In genomic region chr12:28866715-28867503, GRCh38 we compare ENCODE assay signal across 22 cellular contexts.
A peak's percentile ranks its signal among the peaks of the same experiment; 100 is the strongest.
DNase-seq lines count a peak whose midpoint lies in the region; ATAC-seq, FAIRE-seq and TF ChIP-seq lines count a peak whose summit lies in the region.
"Had no signal": no experiment of that assay in that cellular context is flagged by ENCODE, and none has a peak within 500 bp of the region (broad histone marks: within the 10 kb centered on the region; RNA-seq: fewer than 3 reads in every experiment).

No MANE protein-coding gene starts in this region.

- no peak overlapping the region for H2AK5ac ChIP-seq in H1 (ENCODE audit: low read depth, low read length)

- H3K79me1 ChIP-seq in H1 (ENCODE audit: low read depth, low read length) = no peaks in the 10 kb centered on the region

- H3K27me3 ChIP-seq in H1 (replicated peaks in 1 of 4; ENCODE audit: control insufficient read depth in 3 of 4, extremely low read depth in 1 of 4, insufficient read depth in 3 of 4, low read length in 3 of 4) (peaks cover 0 to 3% (median under 1%) of the 10 kb centered on the region in 4 experiments; a peak in 3 of 7 replicates), smooth muscle cell (ENCODE audit: low read depth) (no peaks in the 10 kb centered on the region), prostate gland (replicated peaks; ENCODE audit: insufficient read depth) (no peaks in the 10 kb centered on the region)

- peaks cover 0 to 4% (median 1%) of the 10 kb centered on the region in 4 experiments; a peak in 3 of 7 replicates for H3K4me1 ChIP-seq in H1 (replicated peaks in 1 of 4; ENCODE audit: control insufficient read depth in 3 of 4, insufficient read depth in 4 of 4, low read length in 3 of 4)
- peaks cover 11% of the 10 kb centered on the region for H3K4me1 ChIP-seq in smooth muscle cell (ENCODE audit: low read depth)
- no peaks in the 10 kb centered on the region for H3K4me1 ChIP-seq in prostate gland (replicated peaks)

- DNase-seq in M059J (ENCODE audit: low read depth) (peak; percentile 29), H1 (ENCODE audit: low read depth in 1 of 2, low spot score in 2 of 2) (no peak), neural crest cell (ENCODE audit: low read depth, low spot score) (no peak), smooth muscle cell (lab: John Stamatoyannopoulos, UW; ENCODE audit: unreplicated experiment) (no peak), prostate gland (ENCODE audit: low spot score) (no peak), NCI-H2081 treated with DMSO at 0.1 percent for 48 hours (lab: John Stamatoyannopoulos, UW) (no peak)
- DNase-seq: CD4-positive, CD25-positive, alpha-beta regulatory T cell; COR-L47; GF-D8; GOT3; KBM-7; MV-4-11; NCI-H1694 treated with DMSO at 0.1 percent for 48 hours; NCI-H2107; NCI-H510A treated with DMSO at 0.1 percent for 48 hours; NCI-H82; OCI-M1; RPMI8226; SIG-M5 had no signal

- H3K4me2 ChIP-seq in H1 (ENCODE audit: insufficient read depth in 1 of 2, low read depth in 2 of 2, low read length in 2 of 2) (no peak overlapping the region), smooth muscle cell (no peak overlapping the region)

- TF ChIP-seq RAD21 in H1 (IDR thresholded peaks at IDR 0.05 in 1 of 2, conservative IDR thresholded peaks at IDR 0.05 in 1 of 2; ENCODE audit: low read depth in 2 of 2, low read length in 2 of 2) = no peak

- no peak overlapping the region; the same call in 1 of the 2 replicates for H2BK12ac ChIP-seq in H1 (ENCODE audit: low read depth, low read length)

- no peak overlapping the region for H3K14ac ChIP-seq in H1 (ENCODE audit: insufficient read length)

- peaks cover 4% of the 10 kb centered on the region for H3K9me3 Mint-ChIP-seq in neural crest cell

- intact Hi-C loops in prostate gland (cut with DNase I) = no loop called here

- H3K36me3 ChIP-seq in H1 (ENCODE audit: control insufficient read depth in 2 of 4, insufficient read depth in 4 of 4, low read length in 3 of 4) = no peaks in the 10 kb centered on the region
- no peaks in the 10 kb centered on the region for H3K36me3 ChIP-seq in smooth muscle cell (ENCODE audit: low read depth)
- no peaks in the 10 kb centered on the region for H3K36me3 ChIP-seq in prostate gland

- peak overlapping the region; percentile 72 for H3K27ac Mint-ChIP-seq in neural crest cell (ENCODE audit: unreplicated experiment)
- H3K27ac Mint-ChIP-seq: B cell; CD4-positive, CD25-positive, alpha-beta regulatory T cell had no signal

- no peak overlapping the region for H3K23ac ChIP-seq in H1 (ENCODE audit: insufficient read length)

- CTCF ChIA-PET in H1 (lab: Charles Lee; ENCODE audit: partially characterized antibody) = interaction anchor here (0.6 to 1.0 kb wide), 4 partner anchors 16 to 1124 kb away, joined by 3 to 5 read pairs (median 4); no protein-coding TSS in a partner anchor

- no peak overlapping the region for H2AFZ ChIP-seq in H1 (ENCODE audit: low read length)
- H2AFZ ChIP-seq in smooth muscle cell (ENCODE audit: low read depth) = no peak overlapping the region

- POLR2A ChIA-PET in H1 (lab: Charles Lee; ENCODE audit: partially characterized antibody) = no interaction called here

- no peak overlapping the region for H3K56ac ChIP-seq in H1 (replicated peaks; ENCODE audit: insufficient read length, low read depth, low read length)

- H3K79me2 ChIP-seq in H1 (ENCODE audit: control insufficient read depth in 1 of 2, insufficient read depth in 2 of 2, low read length in 2 of 2) (no peaks in the 10 kb centered on the region), smooth muscle cell (ENCODE audit: low read depth) (no peaks in the 10 kb centered on the region)

- no peak overlapping the region for H3K4me3 ChIP-seq in H1 (ENCODE audit: extremely low read depth in 1 of 4, insufficient read depth in 2 of 4, low read depth in 3 of 4, low read length in 4 of 4)
- H3K4me3 ChIP-seq in smooth muscle cell = no peak overlapping the region
- no peak overlapping the region for H3K4me3 ChIP-seq in prostate gland

- H3K36me3 Mint-ChIP-seq in neural crest cell (ENCODE audit: low read depth) = no peaks in the 10 kb centered on the region
- H3K36me3 Mint-ChIP-seq: CD4-positive, CD25-positive, alpha-beta regulatory T cell had no signal

- H3K27ac ChIP-seq in H1 (ENCODE audit: low read depth, low read length) = no peak overlapping the region
- H3K27ac ChIP-seq in smooth muscle cell (ENCODE audit: low read depth) = peak overlapping the region; percentile 93
- H3K27ac ChIP-seq in prostate gland = no peak overlapping the region

- H4K20me1 ChIP-seq in H1 (replicated peaks in 1 of 2; ENCODE audit: control insufficient read depth in 1 of 2, insufficient read depth in 2 of 2, low read length in 2 of 2) = no peaks in the 10 kb centered on the region
- H4K20me1 ChIP-seq in smooth muscle cell (ENCODE audit: low read depth) = no peaks in the 10 kb centered on the region

- H3K18ac ChIP-seq in H1 (ENCODE audit: extremely low read depth, low read length) = no peak overlapping the region

- no peak overlapping the region for H4K91ac ChIP-seq in H1 (replicated peaks; ENCODE audit: insufficient read length, low read length)

- H3K4me1 Mint-ChIP-seq in neural crest cell = peaks cover 45% of the 10 kb centered on the region
- H3K4me1 Mint-ChIP-seq: B cell; CD4-positive, CD25-positive, alpha-beta regulatory T cell had no signal

- no peak for ATAC-seq in HG03571 (IDR thresholded peaks at IDR 0.05; ENCODE audit: unreplicated experiment)
- ATAC-seq: SK-N-SH treated with all-trans-retinoic acid at 6 μM for 48 hours had no signal

- H2BK20ac ChIP-seq in H1 (ENCODE audit: low read length) = no peak overlapping the region

- H4K8ac ChIP-seq in H1 (ENCODE audit: extremely low read depth, insufficient read depth, low read length) = no peak overlapping the region

- TF ChIP-seq POLR2A in H1 (IDR thresholded peaks at IDR 0.05; ENCODE audit: control extremely low read depth in 1 of 2, low read depth in 2 of 2, low read length in 2 of 2) (no peak), prostate gland (IDR thresholded peaks at IDR 0.05) (no peak)

- no peaks in the 10 kb centered on the region for H3K23me2 ChIP-seq in H1 (ENCODE audit: low read depth, low read length)

- H3K4me3 Mint-ChIP-seq in neural crest cell = no peak overlapping the region
- H3K4me3 Mint-ChIP-seq: B cell; CD4-positive, CD25-positive, alpha-beta regulatory T cell had no signal

- no peak overlapping the region for H2BK5ac ChIP-seq in H1 (ENCODE audit: low read depth, low read length)

- no peak for TF ChIP-seq EP300 in H1 (IDR thresholded peaks at IDR 0.05; ENCODE audit: borderline replicate concordance in 1 of 2, low read depth in 2 of 2, low read length in 2 of 2)

- peaks cover 22% of the 10 kb centered on the region for H3F3A ChIP-seq in smooth muscle cell (ENCODE audit: low read depth)

- WGBS in H1 (ENCODE audit: extremely low coverage in 1 of 2, insufficient coverage in 1 of 2, insufficient read length in 1 of 2, insufficient replicate concordance in 2 of 2, low coverage in 1 of 2, low lambda C conversion rate in 2 of 2, missing lambda C conversion rate in 1 of 2), 2 experiments = 93% methylated on average over 7 of the region's 7 CpGs; no CpG with 5 or more reads in 1 of the 2 experiments
- WGBS in smooth muscle cell (ENCODE audit: low lambda C conversion rate) = 52% methylated on average over 7 of the region's 7 CpGs
- WGBS in prostate gland = 84% methylated on average over 7 of the region's 7 CpGs

- H3K9ac ChIP-seq in H1 (replicated peaks in 1 of 4; ENCODE audit: extremely low read depth in 1 of 4, low read depth in 3 of 4, low read length in 3 of 4) (no peak overlapping the region), smooth muscle cell (ENCODE audit: low read depth) (no peak overlapping the region)

- no peak overlapping the region for H3K4ac ChIP-seq in H1 (replicated peaks; ENCODE audit: insufficient read length, low read depth, low read length)

- TF ChIP-seq CTCF in H1 (IDR thresholded peaks at IDR 0.05; ENCODE audit: control extremely low read depth in 1 of 3, insufficient read depth in 1 of 3, low read depth in 1 of 3, low read length in 3 of 3) (no peak), neural crest cell (conservative IDR thresholded peaks at IDR 0.05) (no peak), smooth muscle cell (IDR thresholded peaks at IDR 0.05; ENCODE audit: borderline replicate concordance, insufficient read depth, poor library complexity, severe bottlenecking) (no peak), prostate gland (IDR thresholded peaks at IDR 0.05) (no peak)

- no peak overlapping the region for H2BK120ac ChIP-seq in H1 (replicated peaks; ENCODE audit: low read depth, low read length)

- H3K9me3 ChIP-seq in H1 (ENCODE audit: insufficient read depth in 2 of 2, low read depth in 1 of 2, low read length in 1 of 2) = no peaks in the 10 kb centered on the region
- H3K9me3 ChIP-seq in smooth muscle cell (replicated peaks; ENCODE audit: low read depth) = no peaks in the 10 kb centered on the region
- no peaks in the 10 kb centered on the region for H3K9me3 ChIP-seq in prostate gland

- H3K27me3 Mint-ChIP-seq in neural crest cell (ENCODE audit: low read depth) = no peaks in the 10 kb centered on the region
- H3K27me3 Mint-ChIP-seq: B cell had no signal

- H2BK15ac ChIP-seq in H1 (ENCODE audit: low read length) = no peak overlapping the region

- FAIRE-seq in H1 (lab: Jason Lieb, UNC) = no peak

- no peak overlapping the region for H4K5ac ChIP-seq in H1 (ENCODE audit: insufficient read length, low read depth, low read length)

TF ChIP-seq in H1, 55 proteins besides CTCF, POLR2A, EP300 and RAD21 (continues in another document):
- TF ChIP-seq ATF2 (IDR thresholded peaks at IDR 0.05; ENCODE audit: low read length) (no peak), NANOG (IDR thresholded peaks at IDR 0.05; ENCODE audit: insufficient read depth, low read depth, low read length, poor library complexity, severe bottlenecking) (no peak), CHD2 (IDR thresholded peaks at IDR 0.05; ENCODE audit: low read length) (no peak), RFX5 (IDR thresholded peaks at IDR 0.05; ENCODE audit: borderline replicate concordance, low read depth, low read length) (no peak)
- TF ChIP-seq, protein P1, sequence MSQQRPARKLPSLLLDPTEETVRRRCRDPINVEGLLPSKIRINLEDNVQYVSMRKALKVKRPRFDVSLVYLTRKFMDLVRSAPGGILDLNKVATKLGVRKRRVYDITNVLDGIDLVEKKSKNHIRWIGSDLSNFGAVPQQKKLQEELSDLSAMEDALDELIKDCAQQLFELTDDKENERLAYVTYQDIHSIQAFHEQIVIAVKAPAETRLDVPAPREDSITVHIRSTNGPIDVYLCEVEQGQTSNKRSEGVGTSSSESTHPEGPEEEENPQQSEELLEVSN (IDR thresholded peaks at IDR 0.05) = peak; percentile 79; the same call in 1 of the 2 replicates
